Comparison of ENCODE assay signal across 8 cellular contexts in the genomic region with DNA sequence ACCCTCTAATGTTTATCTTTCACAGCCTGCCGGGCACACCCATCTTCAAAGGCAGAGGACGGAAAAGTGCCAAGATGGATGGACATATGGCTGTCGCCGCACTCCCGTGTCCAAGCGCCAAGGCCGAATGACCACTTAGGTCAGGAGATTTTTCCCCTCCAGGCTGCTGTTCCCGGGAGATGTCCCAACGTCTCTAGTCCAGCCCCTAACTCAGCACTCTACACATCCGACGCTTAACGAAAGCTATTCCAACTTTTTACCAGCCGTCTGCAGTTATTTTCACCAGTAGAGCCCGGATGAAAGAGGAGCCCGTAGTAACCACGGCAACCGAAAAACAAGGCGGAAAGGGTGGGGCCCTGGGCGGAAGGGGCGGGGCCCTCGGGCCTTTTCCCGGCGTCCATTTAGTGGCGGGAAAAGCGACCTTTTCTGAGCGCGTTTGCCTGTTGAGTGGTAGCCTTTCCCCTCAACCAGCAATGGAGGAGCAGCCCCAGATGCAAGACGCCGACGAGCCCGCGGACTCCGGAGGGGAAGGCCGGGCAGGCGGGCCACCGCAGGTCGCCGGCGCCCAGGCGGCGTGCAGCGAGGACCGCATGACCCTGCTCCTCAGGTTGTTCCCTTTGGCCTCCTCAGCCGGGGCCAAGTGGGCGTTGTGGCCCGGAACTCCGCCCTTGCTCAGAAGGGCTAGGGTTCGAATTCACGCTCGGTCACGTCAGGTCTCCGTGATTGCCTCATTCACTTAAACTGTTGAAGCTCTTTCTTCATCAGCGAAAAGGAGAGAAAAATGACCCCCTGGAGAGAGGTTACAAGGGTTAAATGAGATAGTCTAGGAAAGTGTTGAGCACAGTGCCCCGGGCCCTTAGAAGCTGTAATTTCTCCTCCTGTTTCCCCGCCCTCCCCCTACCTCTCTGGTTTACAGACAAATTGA.
DNase-seq lines count a peak whose midpoint lies in the region; ATAC-seq and TF ChIP-seq lines count a peak whose summit lies in the region.

CENPH (plus strand) TSS at position 422 of the 925 bp plus-strand sequence; CDS start at position 474, 52 bp downstream.

- peak within 1 kb of the TSS; percentile 93 for H3K9ac ChIP-seq in iPS-20b (ENCODE audit: low read depth, low read length)

- peaks cover 27% of the 10 kb centered on the region for H3K36me3 ChIP-seq in iPS-20b (ENCODE audit: insufficient read depth, low read depth, low read length)

- no peak for TF ChIP-seq CTCF in VCaP (conservative IDR thresholded peaks at IDR 0.05)

- DNase-seq in AG08395 (ENCODE audit: low spot score) = peak; percentile 96
- peak; percentile 91 for DNase-seq in NCI-H2227 (lab: John Stamatoyannopoulos, UW; ENCODE audit: unreplicated experiment)
- peak; percentile 75 to 92 for DNase-seq in T47D (ENCODE audit: low read depth in 1 of 2, low spot score in 1 of 2)

- H3K27me3 ChIP-seq in iPS-20b (ENCODE audit: insufficient read depth, low read length) = no peaks in the 10 kb centered on the region

- no peaks in the 10 kb centered on the region for H3K9me3 ChIP-seq in iPS-20b (ENCODE audit: insufficient read depth, low read depth, low read length)

- H3K4me3 ChIP-seq in iPS-20b (ENCODE audit: low read length) (peak within 1 kb of the TSS; percentile 84), skin epidermis (peak within 1 kb of the TSS; percentile 45 to 91 (median 78))

- H3K27ac ChIP-seq in VCaP = peak within 1 kb of the TSS; percentile 84
- peak within 1 kb of the TSS; percentile 55 for H3K27ac ChIP-seq in iPS-20b (ENCODE audit: low read length)
- peak within 1 kb of the TSS in 20 of 21 experiments; percentile 10 to 84 (median 78) for H3K27ac ChIP-seq in skin epidermis

- 0 out of 2 replicates have a peak, but pooled peaks cover 4% of the 10 kb centered on the region for H3K4me1 ChIP-seq in iPS-20b (ENCODE audit: insufficient read depth, low read length)

- in situ Hi-C loops in T47D (cut with HindIII; ENCODE audit: low pct_unique_long_range_greater_than_20kb, low sequenced_read_pairs) = no loop called here

- ATAC-seq in GM18909 (IDR thresholded peaks at IDR 0.05; ENCODE audit: poor library complexity, unreplicated experiment) (peak; percentile 94), HG03159 (IDR thresholded peaks at IDR 0.05; ENCODE audit: unreplicated experiment) (peak; percentile 91)

Comparison
In these comparisons a context has a peak if more than half of its experiments do, and no peak if none do; other contexts are left out.
1. Peak in every context shown above with its lines: DNase-seq, ATAC-seq, H3K4me3 ChIP-seq and H3K27ac ChIP-seq.